8 cellular contexts compared by ENCODE assay signal in genomic region chr19:50414850-50415660, GRCh38. TPM values are rescaled to one million over a fixed set of nuclear protein-coding genes. Genes with fewer than 3 reads are reported as not detected.
A peak's percentile ranks its signal among the peaks of the same experiment; 100 is the strongest.
DNase-seq lines count a peak whose midpoint lies in the region; ATAC-seq lines count a peak whose summit lies in the region.

No MANE protein-coding gene starts in this region.

- H3K9me3 Mint-ChIP-seq in naive B cell = no peaks in the 10 kb centered on the region

- no peaks in the 10 kb centered on the region for H3K27me3 Mint-ChIP-seq in naive B cell

- H3K27ac Mint-ChIP-seq in naive B cell = peak overlapping the region; percentile 97 to 100 (median 99)

- ATAC-seq in GM21825 (IDR thresholded peaks at IDR 0.05; ENCODE audit: unreplicated experiment) (peak; percentile 1), naive B cell (ENCODE audit: low read depth in 2 of 2) (peak; percentile 45 to 48)

- peaks cover 1 to 14% of the 10 kb centered on the region in 2 donors for H3K36me3 Mint-ChIP-seq in naive B cell

- peaks cover 34 to 47% (median 39%) of the 10 kb centered on the region in 3 donors for H3K4me1 Mint-ChIP-seq in naive B cell

- H3K4me3 Mint-ChIP-seq in naive B cell = peak overlapping the region; percentile 82 to 98 (median 86)

- DNase-seq in COLO668 (lab: John Stamatoyannopoulos, UW; ENCODE audit: unreplicated experiment) (peak; percentile 59), NCI-H526 treated with DMSO at 0.1 percent for 48 hours (lab: John Stamatoyannopoulos, UW) (peak; percentile 23), epidermal melanocyte (ENCODE audit: insufficient read length, low spot score) (peak; percentile 78), naive B cell (peak; percentile 76), NCI-H1048 (lab: John Stamatoyannopoulos, UW) (no peak)
- DNase-seq in activated CD8-positive, alpha-beta memory T cell treated with anti-CD3 and anti-CD28 coated beads, Interleukin-2, amount 50 U/mL, for 24 hours (ENCODE audit: extremely low read depth) = peak; percentile 41
- peak; percentile 22 to 61 (median 58) for DNase-seq in stimulated activated naive CD4-positive, alpha-beta T cell (lab: John Stamatoyannopoulos, UW)

RNA-seq across cellular contexts. Expression of gene SPIB, which starts 3.7 kb away (rescaled TPM):
- polyA plus RNA-seq in naive B cell (ENCODE audit: low read depth in 6 of 6) = 100 to 1,000 TPM; 218 to 343 (median 286) TPM

RNA-seq across cellular contexts. Expression of gene MYBPC2, which starts 17.6 kb away (rescaled TPM):
- polyA plus RNA-seq in naive B cell (ENCODE audit: low read depth in 6 of 6) = 1 to 10 TPM in 3 of 6 donors, under 1 TPM in 2, not detected in 1; 0.44 to 6.6 (median 1.2) TPM

RNA-seq across cellular contexts. Expression of gene POLD1, which starts 30.9 kb away (rescaled TPM):
- 10 to 100 TPM; 22.9 to 46.7 (median 32.1) TPM for polyA plus RNA-seq in naive B cell (ENCODE audit: low read depth in 6 of 6)

RNA-seq across cellular contexts. Expression of gene NR1H2, which starts 38.8 kb away (rescaled TPM):
- polyA plus RNA-seq in naive B cell (ENCODE audit: low read depth in 6 of 6) = 100 to 1,000 TPM in 1 of 6 donors, 10 to 100 TPM in 5; 70.9 to 115 (median 76.1) TPM

RNA-seq across cellular contexts. Expression of gene NAPSA, which starts 49.6 kb away (rescaled TPM):
- polyA plus RNA-seq in naive B cell (ENCODE audit: low read depth in 6 of 6) = 1 to 10 TPM in 3 of 6 donors, under 1 TPM in 2, not detected in 1; 0.38 to 1.8 (median 1.1) TPM
